Comparison of ENCODE assay signal across 37 cellular contexts in genomic region chr6:98179606-98180005, GRCh38.
"Had no signal": no experiment of that assay in that cellular context is flagged by ENCODE, and none has a peak within 500 bp of the region (broad histone marks: within the 10 kb centered on the region; RNA-seq: fewer than 3 reads in every experiment).

No MANE protein-coding gene starts in this region.

- DNase-seq: activated B cell treated with CpG ODN at 0.5 μM for 24 hours; activated CD4-positive, alpha-beta memory T cell treated with anti-CD3 and anti-CD28 coated beads for 36 hours; activated CD4-positive, alpha-beta T cell treated with anti-CD3 and anti-CD28 coated beads for 4 hours; activated CD4-positive, alpha-beta T cell treated with anti-CD3 and anti-CD28 coated beads, Interleukin-2, amount 10 ng/mL, durations not matched to agents 24 days and 14 days; activated CD4-positive, alpha-beta T cell treated with anti-CD3 and anti-CD28 coated beads, Interleukin-2, amount 50 U/mL, for 1 hour; activated CD4-positive, alpha-beta T cell treated with anti-CD3 and anti-CD28 coated beads, Interleukin-2, amount 50 U/mL, for 4 hours; activated CD4-positive, CD25-positive, alpha-beta regulatory T cell treated with anti-CD3 and anti-CD28 coated beads, Interleukin-2, amount 50 U/mL, for 72 hours; activated CD8-positive, alpha-beta memory T cell treated with anti-CD3 and anti-CD28 coated beads, Interleukin-2, amount 50 U/mL, for 4 hours; activated CD8-positive, alpha-beta T cell treated with anti-CD3 and anti-CD28 coated beads for 36 hours; activated effector memory CD4-positive, alpha-beta T cell treated with anti-CD3 and anti-CD28 coated beads, Interleukin-2, amount 50 U/mL, for 16 hours; activated gamma-delta T cell treated with Interleukin-2 at 50 U/mL for 16 hours; activated naive CD4-positive, alpha-beta T cell; activated naive CD4-positive, alpha-beta T cell treated with anti-CD3 and anti-CD28 coated beads for 36 hours; activated naive CD8-positive, alpha-beta T cell treated with anti-CD3 and anti-CD28 coated beads, Interleukin-2, amount 10 ng/mL, durations not matched to agents 7 days and 5 days; activated naive CD8-positive, alpha-beta T cell treated with anti-CD3 and anti-CD28 coated beads, Interleukin-2, amount 50 U/mL, for 24 hours; activated T-cell treated with anti-CD3 and anti-CD28 coated beads for 4 hours; activated T-cell treated with anti-CD3 and anti-CD28 coated beads, Interleukin-2, amount 50 U/mL, for 1 hour; activated T-cell treated with anti-CD3 and anti-CD28 coated beads, Interleukin-2, amount 50 U/mL, for 4 hours; activated T-cell treated with anti-CD3 and anti-CD28 coated beads, Interleukin-2, amount 50 U/mL, for 72 hours; amygdala; anterior cingulate cortex; caudate nucleus; cerebellar nuclear complex; T-helper 1 cell; T-helper 2 cell; T-helper 9 cell had no signal

- H3K36me3 Mint-ChIP-seq: activated CD4-positive, alpha-beta memory T cell treated with anti-CD3 and anti-CD28 coated beads for 36 hours; activated naive CD4-positive, alpha-beta T cell treated with anti-CD3 and anti-CD28 coated beads, Interleukin-2, amount 50 U/mL, for 24 hours; activated naive CD8-positive, alpha-beta T cell; activated naive CD8-positive, alpha-beta T cell treated with anti-CD3 and anti-CD28 coated beads, Interleukin-2, amount 10 ng/mL, durations not matched to agents 7 days and 5 days had no signal

- H3K4me3 Mint-ChIP-seq: activated B cell treated with CpG ODN at 0.5 μM for 24 hours; activated CD4-positive, alpha-beta memory T cell treated with anti-CD3 and anti-CD28 coated beads for 36 hours; activated CD4-positive, alpha-beta T cell treated with anti-CD3 and anti-CD28 coated beads, Interleukin-2, amount 10 ng/mL, durations not matched to agents 24 days and 14 days; activated CD8-positive, alpha-beta T cell treated with anti-CD3 and anti-CD28 coated beads for 36 hours; activated naive CD4-positive, alpha-beta T cell treated with anti-CD3 and anti-CD28 coated beads for 36 hours; activated naive CD4-positive, alpha-beta T cell treated with anti-CD3 and anti-CD28 coated beads, Interleukin-2, amount 50 U/mL, for 24 hours; activated naive CD8-positive, alpha-beta T cell; activated naive CD8-positive, alpha-beta T cell treated with anti-CD3 and anti-CD28 coated beads, Interleukin-2, amount 10 ng/mL, durations not matched to agents 7 days and 5 days; activated naive CD8-positive, alpha-beta T cell treated with anti-CD3 and anti-CD28 coated beads, Interleukin-2, amount 50 U/mL, for 24 hours; activated T-cell treated with anti-CD3 and anti-CD28 coated beads, Interleukin-2, amount 50 U/mL, for 4 hours; activated T-cell treated with anti-CD3 and anti-CD28 coated beads, Interleukin-2, amount 50 U/mL, for 72 hours; activated T-helper 1 cell treated with anti-CD3 and anti-CD28 coated beads, Interleukin-12 subunit alpha, Interleukin-12 subunit beta, Interleukin-2, Interleukin-4 antibody, amounts not matched to agents 30 ng/mL and 10 ng/mL and 1 ng/mL, durations not matched to agents 14 hours and 24 hours and 36 hours; activated T-helper 17 cell treated with anti-CD3 and anti-CD28 coated beads, Interleukin-2, amount 50 U/mL, for 72 hours; brain; central memory CD8-positive, alpha-beta T cell; T-helper 1 cell treated with Interleukin-12 subunit alpha and Interleukin-12 subunit beta and Interleukin-4 antibody, amounts not matched to agents 30 μg/mL and 1 μg/mL, for 36 hours; T-helper 2 cell treated with Interferon-gamma antibody and Interleukin-4, amounts not matched to agents 5 μg/mL and 100 μg/mL, for 36 hours had no signal

- ATAC-seq: activated CD8-positive, alpha-beta T cell treated with anti-CD3 and anti-CD28 coated beads for 36 hours; activated naive CD8-positive, alpha-beta T cell treated with anti-CD3 and anti-CD28 coated beads, Interleukin-2, amount 50 U/mL, for 24 hours; activated T-cell treated with anti-CD3 and anti-CD28 coated beads, Interleukin-2, amount 50 U/mL, for 4 hours; activated T-cell treated with anti-CD3 and anti-CD28 coated beads, Interleukin-2, amount 50 U/mL, for 72 hours; activated T-helper 17 cell treated with anti-CD3 and anti-CD28 coated beads, Interleukin-2, amount 50 U/mL, for 72 hours had no signal

- H3K9me3 ChIP-seq: ascending aorta had no signal

- H3K36me3 ChIP-seq: ascending aorta, cardiac muscle cell had no signal

- H3K4me1 ChIP-seq: ascending aorta had no signal

- H3K27me3 ChIP-seq: ascending aorta, cardiac muscle cell had no signal

- H3K27ac ChIP-seq: ascending aorta, cardiac muscle cell, VCaP had no signal

- H3K27ac Mint-ChIP-seq: activated B cell treated with CpG ODN at 0.5 μM for 24 hours; activated CD4-positive, alpha-beta memory T cell treated with anti-CD3 and anti-CD28 coated beads for 36 hours; activated CD4-positive, alpha-beta T cell treated with anti-CD3 and anti-CD28 coated beads, Interleukin-2, amount 10 ng/mL, durations not matched to agents 24 days and 14 days; activated CD8-positive, alpha-beta T cell treated with anti-CD3 and anti-CD28 coated beads for 36 hours; activated naive CD4-positive, alpha-beta T cell treated with anti-CD3 and anti-CD28 coated beads for 36 hours; activated naive CD4-positive, alpha-beta T cell treated with anti-CD3 and anti-CD28 coated beads, Interleukin-2, amount 50 U/mL, for 24 hours; activated naive CD8-positive, alpha-beta T cell; activated naive CD8-positive, alpha-beta T cell treated with anti-CD3 and anti-CD28 coated beads, Interleukin-2, amount 10 ng/mL, durations not matched to agents 7 days and 5 days; activated naive CD8-positive, alpha-beta T cell treated with anti-CD3 and anti-CD28 coated beads, Interleukin-2, amount 50 U/mL, for 24 hours; activated T-cell treated with anti-CD3 and anti-CD28 coated beads, Interleukin-2, amount 50 U/mL, for 72 hours; activated T-helper 1 cell treated with anti-CD3 and anti-CD28 coated beads, Interleukin-12 subunit alpha, Interleukin-12 subunit beta, Interleukin-2, Interleukin-4 antibody, amounts not matched to agents 30 ng/mL and 10 ng/mL and 1 ng/mL, durations not matched to agents 14 hours and 24 hours and 36 hours; activated T-helper 17 cell treated with anti-CD3 and anti-CD28 coated beads, Interleukin-2, amount 50 U/mL, for 72 hours; T-helper 1 cell treated with Interleukin-12 subunit alpha and Interleukin-12 subunit beta and Interleukin-4 antibody, amounts not matched to agents 30 μg/mL and 1 μg/mL, for 36 hours; T-helper 2 cell treated with Interferon-gamma antibody and Interleukin-4, amounts not matched to agents 5 μg/mL and 100 μg/mL, for 36 hours had no signal

- H3K9me3 Mint-ChIP-seq: activated naive CD8-positive, alpha-beta T cell treated with anti-CD3 and anti-CD28 coated beads, Interleukin-2, amount 10 ng/mL, durations not matched to agents 7 days and 5 days had no signal

- H3K4me1 Mint-ChIP-seq: activated B cell treated with CpG ODN at 0.5 μM for 24 hours; activated CD4-positive, alpha-beta T cell treated with anti-CD3 and anti-CD28 coated beads, Interleukin-2, amount 10 ng/mL, durations not matched to agents 24 days and 14 days; activated naive CD4-positive, alpha-beta T cell treated with anti-CD3 and anti-CD28 coated beads, Interleukin-2, amount 50 U/mL, for 24 hours; activated naive CD8-positive, alpha-beta T cell treated with anti-CD3 and anti-CD28 coated beads, Interleukin-2, amount 10 ng/mL, durations not matched to agents 7 days and 5 days; activated naive CD8-positive, alpha-beta T cell treated with anti-CD3 and anti-CD28 coated beads, Interleukin-2, amount 50 U/mL, for 24 hours; activated T-helper 17 cell treated with anti-CD3 and anti-CD28 coated beads, Interleukin-2, amount 50 U/mL, for 72 hours; brain; central memory CD8-positive, alpha-beta T cell had no signal

- H3K4me3 ChIP-seq: ascending aorta, cardiac muscle cell had no signal
